13 cellular contexts compared by ENCODE assay signal in genomic region chr11:17703951-17704350, GRCh38. TPM values are rescaled to one million over a fixed set of nuclear protein-coding genes. Genes with fewer than 3 reads are reported as not detected.
DNase-seq lines count a peak whose midpoint lies in the region; TF ChIP-seq lines count a peak whose summit lies in the region.
"Had no signal": no experiment of that assay in that cellular context is flagged by ENCODE, and none has a peak within 500 bp of the region (broad histone marks: within the 10 kb centered on the region; RNA-seq: fewer than 3 reads in every experiment).

No MANE protein-coding gene starts in this region.

- DNase-seq in GM12864 (ENCODE audit: low read depth) (peak; percentile 16), HFFc6 (peak; percentile 23), NCI-H226 (peak; percentile 18), fibroblast of mammary gland (ENCODE audit: low read depth) (peak; percentile 49), NCI-H1417 (lab: John Stamatoyannopoulos, UW) (no peak)
- DNase-seq in CD8-positive, alpha-beta memory T cell = no peak
- DNase-seq in activated CD4-positive, alpha-beta memory T cell treated with anti-CD3 and anti-CD28 coated beads for 36 hours = no peak
- DNase-seq: activated B cell treated with CpG ODN at 0.5 μM for 24 hours, DMS79 treated with DMSO at 0.1 percent for 48 hours, MM.1S, mucosa of descending colon, upper lobe of left lung had no signal

- no peaks in the 10 kb centered on the region for H3K36me3 Mint-ChIP-seq in HFFc6 (ENCODE audit: low read depth)
- no peaks in the 10 kb centered on the region for H3K36me3 Mint-ChIP-seq in CD8-positive, alpha-beta memory T cell
- H3K36me3 Mint-ChIP-seq in activated CD4-positive, alpha-beta memory T cell treated with anti-CD3 and anti-CD28 coated beads for 36 hours = no peaks in the 10 kb centered on the region

- no peaks in the 10 kb centered on the region for H3K9me3 ChIP-seq in CD8-positive, alpha-beta memory T cell (ENCODE audit: low read length)
- H3K9me3 ChIP-seq: mucosa of descending colon had no signal

- no peaks in the 10 kb centered on the region for H3K4me1 ChIP-seq in CD8-positive, alpha-beta memory T cell (ENCODE audit: insufficient read depth, low read length)
- H3K4me1 ChIP-seq: upper lobe of left lung had no signal

- H3K27me3 ChIP-seq in CD8-positive, alpha-beta memory T cell (ENCODE audit: insufficient read depth, low read length, poor library complexity, severe bottlenecking) = no peaks in the 10 kb centered on the region
- H3K27me3 ChIP-seq: hepatocyte, upper lobe of left lung had no signal

- H3K27me3 Mint-ChIP-seq in HFFc6 (ENCODE audit: insufficient read depth) = peaks cover 15% of the 10 kb centered on the region
- H3K27me3 Mint-ChIP-seq in CD8-positive, alpha-beta memory T cell = peaks cover 5 to 29% of the 10 kb centered on the region in 2 donors
- peaks cover 3% of the 10 kb centered on the region for H3K27me3 Mint-ChIP-seq in activated CD4-positive, alpha-beta memory T cell treated with anti-CD3 and anti-CD28 coated beads for 36 hours
- H3K27me3 Mint-ChIP-seq: activated B cell treated with CpG ODN at 0.5 μM for 24 hours had no signal

- H3K4me3 Mint-ChIP-seq in HFFc6 = no peak overlapping the region
- no peak overlapping the region for H3K4me3 Mint-ChIP-seq in CD8-positive, alpha-beta memory T cell
- no peak overlapping the region for H3K4me3 Mint-ChIP-seq in activated CD4-positive, alpha-beta memory T cell treated with anti-CD3 and anti-CD28 coated beads for 36 hours
- H3K4me3 Mint-ChIP-seq: activated B cell treated with CpG ODN at 0.5 μM for 24 hours had no signal

- no peak overlapping the region for H3K4me3 ChIP-seq in GM12864 (ENCODE audit: low read depth, low read length)
- no peak overlapping the region for H3K4me3 ChIP-seq in fibroblast of mammary gland (ENCODE audit: control insufficient read depth, low read depth, low read length)
- H3K4me3 ChIP-seq in CD8-positive, alpha-beta memory T cell (ENCODE audit: low read length) = no peak overlapping the region
- H3K4me3 ChIP-seq: hepatocyte, mucosa of descending colon, upper lobe of left lung had no signal

- H3K36me3 ChIP-seq in CD8-positive, alpha-beta memory T cell (ENCODE audit: insufficient read depth, low read length) = no peaks in the 10 kb centered on the region
- H3K36me3 ChIP-seq: upper lobe of left lung had no signal

- intact Hi-C loops in activated CD4-positive, alpha-beta memory T cell treated with anti-CD3 and anti-CD28 coated beads for 36 hours (cut with micrococcal nuclease) = no loop called here

- TF ChIP-seq CTCF in GM12864 (IDR thresholded peaks at IDR 0.05; ENCODE audit: low read depth, low read length, missing control alignments) (no peak), HFFc6 (IDR thresholded peaks at IDR 0.05) (no peak), fibroblast of mammary gland (conservative IDR thresholded peaks at IDR 0.05; ENCODE audit: control insufficient read depth, insufficient read depth, low read depth, low read length) (no peak)

- H3K27ac ChIP-seq in CD8-positive, alpha-beta memory T cell (ENCODE audit: low read depth, low read length) = no peak overlapping the region
- H3K27ac ChIP-seq: hepatocyte, upper lobe of left lung had no signal

- H3K27ac Mint-ChIP-seq in HFFc6 = no peak overlapping the region
- no peak overlapping the region for H3K27ac Mint-ChIP-seq in CD8-positive, alpha-beta memory T cell
- no peak overlapping the region for H3K27ac Mint-ChIP-seq in activated CD4-positive, alpha-beta memory T cell treated with anti-CD3 and anti-CD28 coated beads for 36 hours
- H3K27ac Mint-ChIP-seq: activated B cell treated with CpG ODN at 0.5 μM for 24 hours had no signal

- CTCF ChIA-PET in CD8-positive, alpha-beta memory T cell (lab: Charles Lee) = no interaction called here
- CTCF ChIA-PET in activated CD4-positive, alpha-beta memory T cell treated with anti-CD3 and anti-CD28 coated beads for 36 hours (lab: Charles Lee) = no interaction called here

- H3K4me1 Mint-ChIP-seq in HFFc6 (ENCODE audit: low read depth) = no peaks in the 10 kb centered on the region
- H3K4me1 Mint-ChIP-seq in CD8-positive, alpha-beta memory T cell = no peaks in the 10 kb centered on the region
- no peaks in the 10 kb centered on the region for H3K4me1 Mint-ChIP-seq in activated CD4-positive, alpha-beta memory T cell treated with anti-CD3 and anti-CD28 coated beads for 36 hours (ENCODE audit: low read depth)
- H3K4me1 Mint-ChIP-seq: activated B cell treated with CpG ODN at 0.5 μM for 24 hours had no signal

- POLR2A ChIA-PET in CD8-positive, alpha-beta memory T cell (lab: Charles Lee) = no interaction called here
- POLR2A ChIA-PET in activated CD4-positive, alpha-beta memory T cell treated with anti-CD3 and anti-CD28 coated beads for 36 hours (lab: Charles Lee) = no interaction called here

- H3K9me3 Mint-ChIP-seq in HFFc6 = peaks cover 3% of the 10 kb centered on the region
- peaks cover 0 to 6% (median 0%) of the 10 kb centered on the region in 5 donors for H3K9me3 Mint-ChIP-seq in CD8-positive, alpha-beta memory T cell
- H3K9me3 Mint-ChIP-seq in activated CD4-positive, alpha-beta memory T cell treated with anti-CD3 and anti-CD28 coated beads for 36 hours = peaks cover 6% of the 10 kb centered on the region

RNA-seq across cellular contexts. Expression of gene MYOD1, which starts 15.4 kb away (rescaled TPM):
- total RNA-seq in HFFc6 (2021; fragmentation: NEBNext Ultra II Directional; extraction: Animal tissue kit (Norgen Biotek cat#: 25700)) = not detected
- total RNA-seq in CD8-positive, alpha-beta memory T cell = not detected
- polyA plus RNA-seq in CD8-positive, alpha-beta memory T cell = not detected
- total RNA-seq in activated CD4-positive, alpha-beta memory T cell treated with anti-CD3 and anti-CD28 coated beads for 36 hours = not detected
- total RNA-seq: activated B cell treated with CpG ODN at 0.5 μM for 24 hours, hepatocyte, mucosa of descending colon, upper lobe of left lung had no signal
- polyA plus RNA-seq: hepatocyte had no signal

RNA-seq across cellular contexts. Expression of gene KCNC1, which starts 30.6 kb away (rescaled TPM):
- not detected for total RNA-seq in HFFc6 (2021; fragmentation: NEBNext Ultra II Directional; extraction: Animal tissue kit (Norgen Biotek cat#: 25700))
- total RNA-seq in CD8-positive, alpha-beta memory T cell = not detected
- not detected for polyA plus RNA-seq in CD8-positive, alpha-beta memory T cell
- not detected for total RNA-seq in activated CD4-positive, alpha-beta memory T cell treated with anti-CD3 and anti-CD28 coated beads for 36 hours
- total RNA-seq: activated B cell treated with CpG ODN at 0.5 μM for 24 hours, upper lobe of left lung had no signal

Comparison
In these comparisons a context has a peak if more than half of its experiments do, and no peak if none do; other contexts are left out.
1. DNase-seq: peak in GM12864 (single experiment), HFFc6 (single experiment), NCI-H226 (single experiment) and fibroblast of mammary gland (single experiment); none in NCI-H1417 (0 of 3), CD8-positive, alpha-beta memory T cell (0 of 5) and activated CD4-positive, alpha-beta memory T cell treated with anti-CD3 and anti-CD28 coated beads for 36 hours (single experiment).